ENCODE assay signal across 9 cellular contexts in the genomic region with DNA sequence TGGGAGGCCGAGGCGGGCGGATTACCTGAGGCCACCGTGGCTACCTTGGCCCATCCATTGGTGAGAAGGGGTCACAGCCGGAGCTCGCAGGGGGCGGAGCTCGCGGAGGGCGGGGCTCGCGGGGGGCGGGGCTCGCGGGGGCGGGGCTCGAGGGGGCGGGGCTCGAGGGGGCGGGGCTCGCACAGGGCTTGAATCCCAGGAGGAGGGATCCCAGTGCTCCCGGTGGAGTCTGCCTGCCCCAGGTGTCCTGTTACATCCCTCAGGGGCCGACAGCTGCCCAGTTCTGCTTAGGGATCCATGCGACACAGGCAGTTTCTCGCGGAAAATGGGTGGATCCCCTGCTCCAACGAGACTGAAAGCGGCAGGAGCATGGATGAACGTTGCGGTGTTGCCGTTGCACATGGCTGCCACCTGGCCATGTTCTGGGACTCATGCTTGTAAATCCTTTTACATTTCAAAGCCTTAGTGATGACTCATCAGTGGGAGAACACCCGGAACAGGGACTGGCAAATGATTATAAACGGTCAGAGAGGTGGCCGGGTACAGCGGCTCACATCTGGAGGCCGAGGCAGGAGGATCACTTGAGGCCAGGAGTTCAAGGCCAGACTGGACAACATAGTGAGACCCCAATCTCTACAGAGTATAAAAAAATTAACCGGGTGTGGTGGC. TPM values are rescaled to one million over a fixed set of nuclear protein-coding genes. Genes with fewer than 3 reads are reported as not detected.
DNase-seq lines count a peak whose midpoint lies in the region; ATAC-seq, FAIRE-seq and TF ChIP-seq lines count a peak whose summit lies in the region.
"Had no signal": no experiment of that assay in that cellular context is flagged by ENCODE, and none has a peak within 500 bp of the region (broad histone marks: within the 10 kb centered on the region; RNA-seq: fewer than 3 reads in every experiment).

No MANE protein-coding gene starts in this region.

- no peak for ATAC-seq in GM19455 (IDR thresholded peaks at IDR 0.05; ENCODE audit: unreplicated experiment)
- ATAC-seq in Right ventricle myocardium superior (ENCODE audit: poor library complexity), result no peak

- H3K27ac Mint-ChIP-seq in mesothelial cell of epicardium, result no peak overlapping the region

- H3K9ac ChIP-seq in kidney (ENCODE audit: low read length in 2 of 2), result no peak overlapping the region

- H3K9me3 Mint-ChIP-seq in mesothelial cell of epicardium, result peaks cover 5% of the 10 kb centered on the region

- intact Hi-C loops in kidney (cut with DNase I), result no loop called here
- intact Hi-C loops in Right ventricle myocardium superior (cut with DNase I), result no loop called here

- TF ChIP-seq CTCF in VCaP (conservative IDR thresholded peaks at IDR 0.05) (no peak), kidney (IDR thresholded peaks at IDR 0.05; ENCODE audit: borderline replicate concordance, extremely low read depth, insufficient read depth) (no peak), mesothelial cell of epicardium (IDR thresholded peaks at IDR 0.05; ENCODE audit: unreplicated experiment) (no peak)

- H3K4me1 ChIP-seq in kidney (ENCODE audit: control insufficient read depth in 1 of 2, insufficient read depth in 1 of 2, low read depth in 1 of 2, low read length in 2 of 2), result no peaks in the 10 kb centered on the region

- no peak for FAIRE-seq in kidney (lab: Jason Lieb, UNC)

- H3K9me3 ChIP-seq in kidney (ENCODE audit: control insufficient read depth in 1 of 2, low read length in 2 of 2), result peaks cover 0 to 4% of the 10 kb centered on the region in 2 donors

- H3K36me3 ChIP-seq in kidney (ENCODE audit: control insufficient read depth in 1 of 2, insufficient read depth in 2 of 2, low read length in 2 of 2), result no peaks in the 10 kb centered on the region
- H3K36me3 ChIP-seq: heart left ventricle had no signal

- no peak overlapping the region for H3K4me3 Mint-ChIP-seq in mesothelial cell of epicardium

- peaks cover 2% of the 10 kb centered on the region for H3K27me3 Mint-ChIP-seq in mesothelial cell of epicardium (ENCODE audit: low read depth)

- H3K4me3 ChIP-seq in kidney (ENCODE audit: low read length in 2 of 2), result no peak overlapping the region
- H3K4me3 ChIP-seq: heart left ventricle had no signal

- DNase-seq in ELF-1 (ENCODE audit: low read depth, low spot score) (peak; percentile 92), NCI-H1105 treated with DMSO at 0.1 percent for 48 hours (lab: John Stamatoyannopoulos, UW) (peak; percentile 52), kidney (peak; percentile 77), mesothelial cell of epicardium (ENCODE audit: low spot score in 2 of 2, unreplicated experiment in 2 of 2) (no peak), Right ventricle myocardium superior (no peak)
- DNase-seq in stimulated activated CD8-positive, alpha-beta memory T cell treated with anti-CD3 and anti-CD28 coated beads, Interleukin-4, amount 100 ng/mL, for 48 hours, result no peak
- DNase-seq: heart left ventricle had no signal

- peaks cover 5% of the 10 kb centered on the region for H3K36me3 Mint-ChIP-seq in mesothelial cell of epicardium

- H3K27ac ChIP-seq in VCaP, result peak overlapping the region; percentile 54
- H3K27ac ChIP-seq in kidney (ENCODE audit: low read depth in 2 of 2, low read length in 2 of 2), result no peak overlapping the region
- H3K27ac ChIP-seq: heart left ventricle had no signal

- peaks cover 20% of the 10 kb centered on the region for H3K4me1 Mint-ChIP-seq in mesothelial cell of epicardium

RNA-seq across cellular contexts. Expression of a gene that starts 25.1 kb away (rescaled TPM):
- not detected for total RNA-seq in kidney
- not detected for polyA plus RNA-seq in kidney (ENCODE audit: insufficient read depth, low read depth, low replicate concordance)
- total RNA-seq in mesothelial cell of epicardium, result 0.84 to 1.4 TPM (median 1.2 TPM) in 3 replicates
- total RNA-seq in Right ventricle myocardium superior, result not detected

RNA-seq across cellular contexts. Expression of a gene that starts 42.2 kb away (rescaled TPM):
- 69.7 TPM for total RNA-seq in kidney
- 188 TPM for polyA plus RNA-seq in kidney (ENCODE audit: insufficient read depth, low read depth, low replicate concordance)
- 101 to 110 TPM (median 102 TPM) in 3 replicates for total RNA-seq in mesothelial cell of epicardium
- total RNA-seq in Right ventricle myocardium superior, result 96.6 TPM

RNA-seq across cellular contexts. Expression of a gene that starts 56.7 kb away (rescaled TPM):
- total RNA-seq in kidney, result 94.1 TPM
- 25.3 TPM for polyA plus RNA-seq in kidney (ENCODE audit: insufficient read depth, low read depth, low replicate concordance)
- total RNA-seq in mesothelial cell of epicardium, result 189 to 202 TPM (median 196 TPM) in 3 replicates
- 23.9 TPM for total RNA-seq in Right ventricle myocardium superior

RNA-seq across cellular contexts. Expression of a gene that starts 56.8 kb away (rescaled TPM):
- total RNA-seq in kidney (54.0 TPM), mesothelial cell of epicardium (141 to 149 TPM (median 142 TPM) in 3 replicates), Right ventricle myocardium superior (37.3 TPM)
- 160 TPM for polyA plus RNA-seq in kidney (ENCODE audit: insufficient read depth, low read depth, low replicate concordance)

Comparison
In these comparisons a context has a peak if more than half of its experiments do, and no peak if none do; other contexts are left out.
1. DNase-seq: peak in ELF-1 (single experiment), NCI-H1105 treated with DMSO at 0.1 percent for 48 hours (single experiment) and kidney (single experiment); none in stimulated activated CD8-positive, alpha-beta memory T cell treated with anti-CD3 and anti-CD28 coated beads, Interleukin-4, amount 100 ng/mL, for 48 hours (single experiment), mesothelial cell of epicardium (0 of 2) and Right ventricle myocardium superior (single experiment).